In the genomic region with DNA sequence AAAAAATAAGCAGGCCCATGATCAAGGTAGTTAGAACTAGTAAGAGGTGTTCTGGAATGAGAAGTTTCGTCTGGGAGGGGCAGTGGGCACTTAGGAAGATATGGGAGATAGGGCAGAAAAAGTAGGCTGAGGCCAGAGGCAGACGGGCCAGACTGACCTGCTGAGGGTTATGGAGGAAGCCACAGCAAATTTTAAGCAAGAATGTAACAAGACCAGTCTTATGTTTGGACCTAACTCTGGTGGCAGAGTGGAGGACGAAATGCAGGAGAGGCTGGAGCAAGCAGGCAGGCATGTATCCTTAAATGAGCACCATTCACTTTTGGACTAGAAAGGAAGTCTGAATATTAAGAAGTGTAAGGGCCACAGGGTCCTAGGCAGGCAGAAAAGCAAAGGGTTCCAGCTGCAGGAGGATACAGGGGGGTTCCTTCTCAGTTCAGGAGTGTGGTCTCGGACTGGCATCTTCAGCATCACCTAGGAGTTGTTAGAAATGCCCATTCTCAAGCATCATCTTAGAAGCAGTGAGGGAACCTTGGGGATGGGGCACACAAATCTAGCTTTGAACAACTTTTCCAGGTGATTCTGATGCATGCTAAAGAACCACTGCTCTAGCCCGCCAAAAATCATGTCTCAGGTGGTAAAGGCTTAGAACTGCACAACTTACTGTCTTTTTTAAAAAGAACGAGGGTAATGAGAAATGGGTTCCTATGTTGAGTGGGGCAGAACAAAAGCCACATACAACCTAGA, we compare ENCODE assay signal across 8 cellular contexts. TPM values are rescaled to one million over a fixed set of nuclear protein-coding genes. Genes with fewer than 3 reads are reported as not detected.
A peak's percentile ranks its signal among the peaks of the same experiment; 100 is the strongest.
DNase-seq lines count a peak whose midpoint lies in the region; ATAC-seq and TF ChIP-seq lines count a peak whose summit lies in the region.

No MANE protein-coding gene starts in this region.

- CTCF ChIA-PET in activated CD4-positive, alpha-beta T cell treated with anti-CD3 and anti-CD28 coated beads for 36 hours (lab: Charles Lee), result no interaction called here

- intact Hi-C loops in activated CD4-positive, alpha-beta T cell treated with anti-CD3 and anti-CD28 coated beads for 36 hours (cut with DNase I, micrococcal nuclease), result loop anchor here in 1 of 2 experiments (10.0 kb wide), 1 partner anchor 993 kb away; a partner anchor contains a TSS
- intact Hi-C loops in testis (cut with DNase I; ENCODE audit: low total_unique reads), result no loop called here

- H3K36me3 ChIP-seq in testis (ENCODE audit: low read depth, missing control alignments), result no peaks in the 10 kb centered on the region

- no peaks in the 10 kb centered on the region for H3K36me3 Mint-ChIP-seq in activated CD4-positive, alpha-beta T cell treated with anti-CD3 and anti-CD28 coated beads for 36 hours (ENCODE audit: low read depth)

- POLR2A ChIA-PET in activated CD4-positive, alpha-beta T cell treated with anti-CD3 and anti-CD28 coated beads for 36 hours (lab: Charles Lee), result no interaction called here

- WGBS in testis, 2 donors, result 41 to 49% methylated on average over 6 of the region's 6 CpGs

- peaks cover 22% of the 10 kb centered on the region for H3K4me1 Mint-ChIP-seq in activated CD4-positive, alpha-beta T cell treated with anti-CD3 and anti-CD28 coated beads for 36 hours

- DNase-seq in activated CD4-positive, alpha-beta T cell treated with anti-CD3 and anti-CD28 coated beads for 36 hours, result no peak
- no peak for DNase-seq in activated CD4-positive, alpha-beta T cell treated with anti-CD3 and anti-CD28 coated beads for 48 hours
- DNase-seq in testis (no peak), DMS153 (lab: John Stamatoyannopoulos, UW) (no peak), mesenteric fat pad (ENCODE audit: low spot score) (no peak), NOMO-1 treated with DMSO at 0.1 percent for 48 hours (lab: John Stamatoyannopoulos, UW; ENCODE audit: unreplicated experiment) (no peak)

- H3K27me3 Mint-ChIP-seq in activated CD4-positive, alpha-beta T cell treated with anti-CD3 and anti-CD28 coated beads for 36 hours, result peaks cover 11% of the 10 kb centered on the region

- no peak for ATAC-seq in activated CD4-positive, alpha-beta T cell treated with anti-CD3 and anti-CD28 coated beads for 36 hours

- no peaks in the 10 kb centered on the region for H3K9me3 Mint-ChIP-seq in activated CD4-positive, alpha-beta T cell treated with anti-CD3 and anti-CD28 coated beads for 36 hours (ENCODE audit: low read depth)

- H3K27ac ChIP-seq in angular gyrus (ENCODE audit: low read depth, low read length), result peak overlapping the region; percentile 80
- H3K27ac ChIP-seq in layer of hippocampus (ENCODE audit: low read depth, low read length), result peak overlapping the region; percentile 19
- peak overlapping the region; percentile 100 for H3K27ac ChIP-seq in testis

- no peak for TF ChIP-seq CTCF in testis (IDR thresholded peaks at IDR 0.05)

- H3K4me3 ChIP-seq in testis, result peak overlapping the region; percentile 100

- peaks cover 12% of the 10 kb centered on the region for H3K4me1 ChIP-seq in testis

- H3K9me3 ChIP-seq in testis, result no peaks in the 10 kb centered on the region

- TF ChIP-seq POLR2A in testis (IDR thresholded peaks at IDR 0.05), result no peak

- peak overlapping the region; percentile 88 for H3K4me3 Mint-ChIP-seq in activated CD4-positive, alpha-beta T cell treated with anti-CD3 and anti-CD28 coated beads for 36 hours

- no peak overlapping the region for H3K27ac Mint-ChIP-seq in activated CD4-positive, alpha-beta T cell treated with anti-CD3 and anti-CD28 coated beads for 36 hours

- H3K27me3 ChIP-seq in layer of hippocampus (ENCODE audit: control insufficient read depth, insufficient read depth, low read length) (no peaks in the 10 kb centered on the region), testis (no peaks in the 10 kb centered on the region)

RNA-seq across cellular contexts. Expression of a gene that starts 1.7 kb away (rescaled TPM):
- total RNA-seq in activated CD4-positive, alpha-beta T cell treated with anti-CD3 and anti-CD28 coated beads for 36 hours, result 10 to 100 TPM; 66.2 to 68.4 TPM
- total RNA-seq in testis (100 to 1,000 TPM; 121 to 148 TPM), mesenteric fat pad (165 TPM)
- polyA plus RNA-seq in testis (ENCODE audit: insufficient read depth, low read depth, low replicate concordance), result 301 TPM

RNA-seq across cellular contexts. Expression of a gene that starts 37.0 kb away (rescaled TPM):
- total RNA-seq in activated CD4-positive, alpha-beta T cell treated with anti-CD3 and anti-CD28 coated beads for 36 hours, result under 1 TPM; 0.12 to 0.23 TPM
- total RNA-seq in testis (10 to 100 TPM; 10.7 to 11.3 TPM), mesenteric fat pad (not detected)
- polyA plus RNA-seq in testis (ENCODE audit: insufficient read depth, low read depth, low replicate concordance), result 7.4 TPM

Comparison
In these comparisons a context has a peak if more than half of its experiments do, and no peak if none do; other contexts are left out.
1. H3K27ac ChIP-seq: peak in every context shown above with its lines; median percentile 100 in testis; 80 in angular gyrus; 19 in layer of hippocampus.
2. RNA of a gene that starts 37.0 kb away (total RNA-seq): 10.7 to 11.3 TPM in testis; 0.12 to 0.23 TPM in activated CD4-positive, alpha-beta T cell treated with anti-CD3 and anti-CD28 coated beads for 36 hours and not detected in mesenteric fat pad (single experiment); every median in the first group is over 4 times any median in the second.